14 cellular contexts compared by ENCODE assay signal in genomic region chr5:565782-566445, GRCh38. TPM values are rescaled to one million over a fixed set of nuclear protein-coding genes. Genes with fewer than 3 reads are reported as not detected.
A peak's percentile ranks its signal among the peaks of the same experiment; 100 is the strongest.
DNase-seq lines count a peak whose midpoint lies in the region; ATAC-seq, FAIRE-seq and TF ChIP-seq lines count a peak whose summit lies in the region.
"Had no signal": no experiment of that assay in that cellular context is flagged by ENCODE, and none has a peak within 500 bp of the region (broad histone marks: within the 10 kb centered on the region; RNA-seq: fewer than 3 reads in every experiment).

No MANE protein-coding gene starts in this region.

- no peaks in the 10 kb centered on the region for H3K9me1 ChIP-seq in K562 (ENCODE audit: control insufficient read depth, insufficient read depth, low read length)

- no peaks in the 10 kb centered on the region for H3K79me2 ChIP-seq in K562 (ENCODE audit: control insufficient read depth, insufficient read depth, low read length)
- H3K79me2 ChIP-seq in smooth muscle cell (ENCODE audit: low read depth): no peaks in the 10 kb centered on the region

- H3F3A ChIP-seq in smooth muscle cell (ENCODE audit: low read depth): no peaks in the 10 kb centered on the region

- 19% methylated on average over 13 of the region's 20 CpGs for WGBS in K562 (ENCODE audit: insufficient coverage, low coverage, missing lambda C conversion rate)
- WGBS in smooth muscle cell (ENCODE audit: low lambda C conversion rate): 66% methylated on average over 20 of the region's 20 CpGs
- WGBS in esophagus squamous epithelium, 2 donors: 37 to 41% methylated on average over 4 to 7 of the region's 20 CpGs

- TF ChIP-seq EP300 in K562 (IDR thresholded peaks at IDR 0.05; ENCODE audit: low read length): no peak

- TF ChIP-seq RAD21 in K562 (CRISPR knock-in tag; conservative IDR thresholded peaks at IDR 0.05 in 1 of 2, IDR thresholded peaks at IDR 0.05 in 1 of 2): no peak

- H3K4me3 ChIP-seq in K562: no peak overlapping the region
- H3K4me3 ChIP-seq in smooth muscle cell: peak overlapping the region; percentile 13
- peak overlapping the region in 1 of 4 donors; percentile 18 for H3K4me3 ChIP-seq in esophagus squamous epithelium

- POLR2A ChIA-PET in K562 (lab: Yijun Ruan, JAX): interaction anchor here (0.7 kb wide), 1 partner anchor 10 kb away, joined by 3 read pairs; no protein-coding TSS in a partner anchor

- CTCF ChIA-PET in K562 (lab: Yijun Ruan, JAX; ENCODE audit: low intra/inter-chr PET ratio): no interaction called here

- peaks cover 32 to 49% of the 10 kb centered on the region in 2 experiments for H3K27me3 ChIP-seq in K562 (ENCODE audit: control insufficient read depth in 2 of 2, insufficient read depth in 2 of 2, low read length in 2 of 2)
- H3K27me3 ChIP-seq in smooth muscle cell (ENCODE audit: low read depth): peaks cover 6% of the 10 kb centered on the region
- H3K27me3 ChIP-seq in esophagus squamous epithelium: peaks cover 0 to 75% (median 5%) of the 10 kb centered on the region in 4 donors

- H3K4me2 ChIP-seq in K562 (ENCODE audit: insufficient read depth, low read length): no peak overlapping the region
- peak overlapping the region; percentile 8 for H3K4me2 ChIP-seq in smooth muscle cell

- intact Hi-C loops in K562 (cut with micrococcal nuclease) (no loop called here), esophagus squamous epithelium (cut with DNase I) (no loop called here)

- in situ Hi-C loops in K562 (cut with MboI): no loop called here

- H3K36me3 ChIP-seq in K562 (ENCODE audit: control insufficient read depth, insufficient read depth, low read length) (no peaks in the 10 kb centered on the region), smooth muscle cell (ENCODE audit: low read depth) (no peaks in the 10 kb centered on the region), esophagus squamous epithelium (no peaks in the 10 kb centered on the region)
- H3K36me3 ChIP-seq: tibial nerve had no signal

- ATAC-seq in K562: no peak

- no peak overlapping the region for H2AFZ ChIP-seq in K562 (ENCODE audit: low read depth, low read length)
- H2AFZ ChIP-seq in smooth muscle cell (ENCODE audit: low read depth): no peak overlapping the region

- no peak overlapping the region for H3K9ac ChIP-seq in K562 (ENCODE audit: insufficient read depth in 1 of 2, low read depth in 2 of 2, low read length in 2 of 2)
- H3K9ac ChIP-seq in smooth muscle cell (ENCODE audit: low read depth): no peak overlapping the region

- H3K27ac ChIP-seq in K562 (ENCODE audit: extremely low read depth, low read depth, low read length) (no peak overlapping the region), smooth muscle cell (ENCODE audit: low read depth) (no peak overlapping the region), esophagus squamous epithelium (no peak overlapping the region)
- H3K27ac ChIP-seq: tibial nerve had no signal

- H3K9me3 ChIP-seq in K562 (replicated peaks; ENCODE audit: control insufficient read depth, insufficient read depth, low read depth, low read length) (no peaks in the 10 kb centered on the region), smooth muscle cell (replicated peaks; ENCODE audit: low read depth) (no peaks in the 10 kb centered on the region), esophagus squamous epithelium (peaks cover 0 to 8% (median 0%) of the 10 kb centered on the region in 3 donors)

- TF ChIP-seq POLR2A in K562 (conservative IDR thresholded peaks at IDR 0.05) (no peak), esophagus squamous epithelium (IDR thresholded peaks at IDR 0.05) (no peak)

- FAIRE-seq in K562 (lab: Jason Lieb, UNC): no peak
- FAIRE-seq: A204.1 had no signal

- no TSS peak for BruUV-seq in K562 (replicated peaks; lab: Mats Ljungman, UMichigan)

- TF ChIP-seq CTCF in K562 (IDR thresholded peaks at IDR 0.05 in 2 of 3, conservative IDR thresholded peaks at IDR 0.05 in 1 of 3; ENCODE audit: insufficient read depth in 2 of 3, low read depth in 1 of 3, low read length in 3 of 3): no peak
- TF ChIP-seq CTCF in smooth muscle cell (IDR thresholded peaks at IDR 0.05; ENCODE audit: borderline replicate concordance, insufficient read depth, poor library complexity, severe bottlenecking): no peak
- TF ChIP-seq CTCF in esophagus squamous epithelium (IDR thresholded peaks at IDR 0.05): peak in 1 of 6 experiments; percentile 5

- DNase-seq in NCI-H2171 treated with DMSO at 0.1 percent for 48 hours (lab: John Stamatoyannopoulos, UW): peak; percentile 26
- no peak for DNase-seq in NCI-H2171 (lab: John Stamatoyannopoulos, UW)
- DNase-seq in K562 (ENCODE audit: extremely low read depth in 1 of 4, low spot score in 3 of 4): no peak
- peak; percentile 49 for DNase-seq in iPS-NIHi7 (ENCODE audit: extremely low spot score)
- no peak for DNase-seq in smooth muscle cell (lab: John Stamatoyannopoulos, UW; ENCODE audit: unreplicated experiment)
- DNase-seq in stimulated activated CD4-positive, alpha-beta T cell treated with anti-CD3 and anti-CD28 coated beads, Interleukin-2, amount 100 ng/mL, for 48 hours: no peak
- DNase-seq in esophagus squamous epithelium (lab: John Stamatoyannopoulos, UW): no peak
- DNase-seq in kidney tubule cell (ENCODE audit: low spot score): no peak
- DNase-seq: effector CD4-positive, alpha-beta T cell; Karpas-422; mesendoderm; T-helper 1 cell had no signal

- H3K4me1 ChIP-seq in K562 (replicated peaks in 1 of 2; ENCODE audit: control insufficient read depth in 2 of 2, insufficient read depth in 2 of 2, low read length in 2 of 2): peaks cover 0 to 23% of the 10 kb centered on the region in 2 experiments; a peak in 2 of 5 replicates
- H3K4me1 ChIP-seq in smooth muscle cell (ENCODE audit: low read depth): no peaks in the 10 kb centered on the region
- peaks cover 0 to 7% (median 0%) of the 10 kb centered on the region in 3 donors for H3K4me1 ChIP-seq in esophagus squamous epithelium
- H3K4me1 ChIP-seq: tibial nerve had no signal

- H4K20me1 ChIP-seq in K562 (replicated peaks; ENCODE audit: control insufficient read depth, insufficient read depth, low read length) (no peaks in the 10 kb centered on the region), smooth muscle cell (ENCODE audit: low read depth) (no peaks in the 10 kb centered on the region)

TF ChIP-seq in K562, 482 proteins besides CTCF, POLR2A, EP300 and RAD21:
- peak; percentile 15; the same call in 1 of the 2 replicates for TF ChIP-seq CEBPB (tag; IDR thresholded peaks at IDR 0.05)
- no peak for TF ChIP-seq ZNF444 (CRISPR knock-in tag; IDR thresholded peaks at IDR 0.05)

RNA-seq across cellular contexts. Expression of gene SLC9A3, which starts 41.7 kb away (rescaled TPM):
- 2.7 and 4.4 TPM in 2 replicates for total RNA-seq in K562 (2011; cell fraction: chromatin; rRNA removed; ENCODE audit: low replicate concordance)
- total RNA-seq in K562 (2011; cell fraction: nucleolus; rRNA removed): 4.6 and 5.5 TPM in 2 replicates
- total RNA-seq in K562 (2011; cell fraction: nucleoplasm; rRNA removed): 3.2 and 4.1 TPM in 2 replicates
- total RNA-seq in K562 (2014; rRNA removed) (4.7 and 6.7 TPM in 2 replicates), K562 (2014; rRNA removed; fragmentation: Illumina TruSeq; extraction: Trizol) (1.3 and 1.5 TPM in 2 replicates), K562 (2015; rRNA removed; fragmentation: Illumina TruSeq; extraction: Trizol) (2.1 and 2.9 TPM in 2 replicates), K562 (2021) (4.0 and 4.4 TPM in 2 replicates), smooth muscle cell (1.1 and 1.8 TPM in 2 replicates), esophagus squamous epithelium (1 to 10 TPM; 2.4 to 3.8 (median 3.5) TPM)
- polyA plus RNA-seq in K562 (2011; rRNA removed) (2.6 and 3.7 TPM in 2 replicates), K562 (2014; fragmentation: Illumina TruSeq; extraction: Trizol) (3.6 and 3.7 TPM in 2 replicates), K562 (2014; fragmentation: Nextera tagmentation; extraction: Ambion mirVana) (not detected), K562 (2014; rRNA removed) (5.8 and 7.3 TPM in 2 replicates), smooth muscle cell (0.96 and 1.1 TPM in 2 replicates)
- 3.0 and 6.6 TPM in 2 replicates for polyA plus RNA-seq in K562 (2011; cell fraction: cytosol; rRNA removed)
- 4.7 and 8.2 TPM in 2 replicates for polyA plus RNA-seq in K562 (2011; cell fraction: nucleus; rRNA removed)
- 3.0 and 3.6 TPM in 2 replicates for polyA plus RNA-seq in K562 (2012)
- polyA minus RNA-seq in K562 (2011; rRNA and poly(A)+ RNA removed): 0.99 and 1.2 TPM in 2 replicates
- polyA minus RNA-seq in K562 (2011; cell fraction: cytosol; rRNA and poly(A)+ RNA removed): 0.82 and 2.1 TPM in 2 replicates
- polyA minus RNA-seq in K562 (2011; cell fraction: nucleus; rRNA and poly(A)+ RNA removed): 3.0 and 3.6 TPM in 2 replicates

RNA-seq across cellular contexts. Expression of gene CEP72, which starts 46.2 kb away (rescaled TPM):
- total RNA-seq in K562 (2011; cell fraction: chromatin; rRNA removed; ENCODE audit: low replicate concordance): 124 and 152 TPM in 2 replicates
- 76.5 and 81.0 TPM in 2 replicates for total RNA-seq in K562 (2011; cell fraction: nucleolus; rRNA removed)
- 63.1 and 68.9 TPM in 2 replicates for total RNA-seq in K562 (2011; cell fraction: nucleoplasm; rRNA removed)
- total RNA-seq in K562 (2014; rRNA removed): 17.6 and 27.4 TPM in 2 replicates
- total RNA-seq in K562 (2014; rRNA removed; fragmentation: Illumina TruSeq; extraction: Trizol): 9.4 and 11.3 TPM in 2 replicates
- total RNA-seq in K562 (2015; rRNA removed; fragmentation: Illumina TruSeq; extraction: Trizol): 16.3 and 17.4 TPM in 2 replicates
- total RNA-seq in K562 (2021): 33.3 and 38.1 TPM in 2 replicates
- 14.0 and 17.8 TPM in 2 replicates for polyA plus RNA-seq in K562 (2011; rRNA removed)
- polyA plus RNA-seq in K562 (2011; cell fraction: cytosol; rRNA removed): 11.8 and 15.1 TPM in 2 replicates
- polyA plus RNA-seq in K562 (2011; cell fraction: nucleus; rRNA removed): 32.3 and 49.2 TPM in 2 replicates
- 15.2 and 20.5 TPM in 2 replicates for polyA plus RNA-seq in K562 (2012)
- polyA plus RNA-seq in K562 (2014; fragmentation: Illumina TruSeq; extraction: Trizol): 14.2 and 15.2 TPM in 2 replicates
- polyA plus RNA-seq in K562 (2014; fragmentation: Nextera tagmentation; extraction: Ambion mirVana): 1 to 10 TPM in 1 of 2 experiments, under 1 TPM in 1; 0.89 to 1.4 TPM
- 19.9 and 28.6 TPM in 2 replicates for polyA plus RNA-seq in K562 (2014; rRNA removed)
- 23.6 and 27.4 TPM in 2 replicates for polyA minus RNA-seq in K562 (2011; rRNA and poly(A)+ RNA removed)
- 19.7 and 26.2 TPM in 2 replicates for polyA minus RNA-seq in K562 (2011; cell fraction: cytosol; rRNA and poly(A)+ RNA removed)
- 40.4 and 45.3 TPM in 2 replicates for polyA minus RNA-seq in K562 (2011; cell fraction: nucleus; rRNA and poly(A)+ RNA removed)
- 3.5 and 4.0 TPM in 2 replicates for total RNA-seq in smooth muscle cell
- 0.77 and 2.7 TPM in 2 replicates for polyA plus RNA-seq in smooth muscle cell
- 1 to 10 TPM; 2.7 to 8.6 (median 4.0) TPM for total RNA-seq in esophagus squamous epithelium

Comparison
In these comparisons a context has a peak if more than half of its experiments do, and no peak if none do; other contexts are left out.
1. DNase-seq: peak in NCI-H2171 treated with DMSO at 0.1 percent for 48 hours (single experiment) and iPS-NIHi7 (single experiment); none in NCI-H2171 (single experiment), K562 (0 of 4), smooth muscle cell (single experiment), stimulated activated CD4-positive, alpha-beta T cell treated with anti-CD3 and anti-CD28 coated beads, Interleukin-2, amount 100 ng/mL, for 48 hours (0 of 2), esophagus squamous epithelium (single experiment) and kidney tubule cell (single experiment).